ENCODE assay signal across 23 cellular contexts in genomic region chr5:154110781-154111180, GRCh38.
A peak's percentile ranks its signal among the peaks of the same experiment; 100 is the strongest.
DNase-seq lines count a peak whose midpoint lies in the region; ATAC-seq, FAIRE-seq and TF ChIP-seq lines count a peak whose summit lies in the region.
"Had no signal": no experiment of that assay in that cellular context is flagged by ENCODE, and none has a peak within 500 bp of the region (broad histone marks: within the 10 kb centered on the region; RNA-seq: fewer than 3 reads in every experiment).

No MANE protein-coding gene starts in this region.

- no peak for TF ChIP-seq CTCF in RWPE2 (IDR thresholded peaks at IDR 0.05; ENCODE audit: poor library complexity, severe bottlenecking)
- no peak for TF ChIP-seq CTCF in foreskin keratinocyte (conservative IDR thresholded peaks at IDR 0.05)

- TF ChIP-seq POLR2A in H54 (IDR thresholded peaks at IDR 0.05; ENCODE audit: low read depth, low read length) = no peak

- ATAC-seq in RWPE2 (ENCODE audit: low read depth) (peak; percentile 74; the same call in 2 of the 3 replicates), foreskin keratinocyte (peak; percentile 58)
- ATAC-seq: activated CD8-positive, alpha-beta T cell treated with anti-CD3 and anti-CD28 coated beads for 36 hours; activated T-cell treated with anti-CD3 and anti-CD28 coated beads, Interleukin-2, amount 50 U/mL, for 4 hours; gastroesophageal sphincter had no signal

- FAIRE-seq in H54 (lab: Jason Lieb, UNC) = peak; percentile 20
- FAIRE-seq: A549, astrocyte had no signal

- H3K4me3 ChIP-seq in RWPE2 (ENCODE audit: severe bottlenecking) (no peak overlapping the region), MG63 (no peak overlapping the region)
- H3K4me3 ChIP-seq: A549, coronary artery, gastroesophageal sphincter, uterus had no signal

- no peaks in the 10 kb centered on the region for H3K36me3 ChIP-seq in RWPE2 (ENCODE audit: low read depth)
- H3K36me3 ChIP-seq in MG63 = no peaks in the 10 kb centered on the region
- H3K36me3 ChIP-seq: gastroesophageal sphincter, uterus had no signal

- H3K27me3 ChIP-seq in RWPE2 (ENCODE audit: insufficient read depth, poor library complexity, severe bottlenecking) = no peaks in the 10 kb centered on the region
- peaks cover 3% of the 10 kb centered on the region for H3K27me3 ChIP-seq in foreskin keratinocyte
- H3K27me3 ChIP-seq in MG63 = no peaks in the 10 kb centered on the region
- H3K27me3 ChIP-seq: gastroesophageal sphincter, uterus had no signal

- no peak overlapping the region for H3K27ac ChIP-seq in RWPE2 (ENCODE audit: poor library complexity, severe bottlenecking)
- no peak overlapping the region for H3K27ac ChIP-seq in foreskin keratinocyte
- H3K27ac ChIP-seq: A549, coronary artery, gastroesophageal sphincter, uterus had no signal

- H3K4me1 ChIP-seq in RWPE2 (ENCODE audit: insufficient read depth, poor library complexity, severe bottlenecking) (no peaks in the 10 kb centered on the region), foreskin keratinocyte (no peaks in the 10 kb centered on the region)
- H3K4me1 ChIP-seq: A549, gastroesophageal sphincter, uterus had no signal

- DNase-seq in A172 (ENCODE audit: low spot score) (peak; percentile 54), H54 (ENCODE audit: insufficient read length, low spot score) (peak; percentile 19), RWPE2 (ENCODE audit: low spot score) (no peak), foreskin keratinocyte (peak in 1 of 2 donors; percentile 15), MG63 (no peak), cerebellar nuclear complex (lab: John Stamatoyannopoulos, UW) (no peak), retina (no peak)
- DNase-seq in stimulated activated CD4-positive, alpha-beta T cell treated with anti-CD3 and anti-CD28 coated beads, Interleukin-4, amount 100 ng/mL, for 24 hours = no peak
- DNase-seq: activated CD4-positive, CD25-positive, alpha-beta regulatory T cell; activated CD8-positive, alpha-beta T cell treated with anti-CD3 and anti-CD28 coated beads for 36 hours; activated naive CD4-positive, alpha-beta T cell treated with anti-CD3 and anti-CD28 coated beads, Interleukin-2, amount 10 ng/mL, durations not matched to agents 7 days and 5 days; activated T-cell treated with anti-CD3 and anti-CD28 coated beads, Interleukin-2, amount 50 U/mL, for 4 hours; DMS 273 treated with DMSO at 0.1 percent for 48 hours; midbrain; NCI-H1417 treated with DMSO at 0.1 percent for 48 hours; NCI-H2171 treated with DMSO at 0.1 percent for 48 hours; NCI-H774; stimulated activated CD4-positive, alpha-beta T cell treated with anti-CD3 and anti-CD28 coated beads, Interleukin-12 subunit alpha, Interleukin-12 subunit beta, amount 100 ng/mL, for 4 hours; uterus had no signal

- peaks cover 2% of the 10 kb centered on the region for H3K9me3 ChIP-seq in RWPE2 (ENCODE audit: severe bottlenecking)
- no peaks in the 10 kb centered on the region for H3K9me3 ChIP-seq in MG63
- H3K9me3 ChIP-seq: A549, gastroesophageal sphincter, uterus had no signal

Comparison
In these comparisons a context has a peak if more than half of its experiments do, and no peak if none do; other contexts are left out.
1. DNase-seq: peak in A172 (single experiment) and H54 (single experiment); none in RWPE2 (single experiment), MG63 (single experiment), stimulated activated CD4-positive, alpha-beta T cell treated with anti-CD3 and anti-CD28 coated beads, Interleukin-4, amount 100 ng/mL, for 24 hours (single experiment), cerebellar nuclear complex (0 of 2) and retina (single experiment).